ENCODE assay signal across 35 cellular contexts in genomic region chr13:86848716-86849115, GRCh38.
A peak's percentile ranks its signal among the peaks of the same experiment; 100 is the strongest.
DNase-seq lines count a peak whose midpoint lies in the region; ATAC-seq, FAIRE-seq and TF ChIP-seq lines count a peak whose summit lies in the region.
"Had no signal": no experiment of that assay in that cellular context is flagged by ENCODE, and none has a peak within 500 bp of the region (broad histone marks: within the 10 kb centered on the region; RNA-seq: fewer than 3 reads in every experiment).

No MANE protein-coding gene starts in this region.

- DNase-seq in HepG2 (ENCODE audit: low spot score) = no peak
- DNase-seq in right lobe of liver = no peak
- no peak for DNase-seq in Karpas-422
- DNase-seq in amygdala (lab: John Stamatoyannopoulos, UW) = no peak
- no peak for DNase-seq in activated CD4-positive, alpha-beta T cell treated with anti-CD3 and anti-CD28 coated beads, Interleukin-2, amount 10 ng/mL, durations not matched to agents 7 days and 5 days
- DNase-seq: 8988T; ACHN; AML-193; BE2C; C1 segment of cervical spinal cord; Caco-2; Calu3; CD4-positive, alpha-beta memory T cell; CD4-positive, alpha-beta T cell; CD4-positive, CD25-positive, alpha-beta regulatory T cell; CD8-positive, alpha-beta memory T cell; CD8-positive, alpha-beta T cell; COR-L47; DMS 273 treated with DMSO at 0.1 percent for 48 hours; DMS153; DMS53; DMS79; DMS79 treated with DMSO at 0.1 percent for 48 hours; DND-41; EL had no signal

- 57% methylated on average over 1 of the region's 1 CpG for WGBS in HepG2 (ENCODE audit: low lambda C conversion rate)
- 85% methylated on average over 1 of the region's 1 CpG for WGBS in right lobe of liver (ENCODE audit: insufficient coverage, low coverage, low lambda C conversion rate, missing lambda C conversion rate)

- H3K9me3 Mint-ChIP-seq in activated CD4-positive, alpha-beta T cell treated with anti-CD3 and anti-CD28 coated beads, Interleukin-2, amount 10 ng/mL, durations not matched to agents 7 days and 5 days = peaks cover 5% of the 10 kb centered on the region

- no peaks in the 10 kb centered on the region for H3K9me2 ChIP-seq in Karpas-422 (replicated peaks; ENCODE audit: insufficient read depth, low read length)

- H3K4me1 ChIP-seq in HepG2 (ENCODE audit: insufficient read depth, low read length) (no peaks in the 10 kb centered on the region), right lobe of liver (no peaks in the 10 kb centered on the region), HEK293 (ENCODE audit: control insufficient read depth, insufficient read depth, low read length) (no peaks in the 10 kb centered on the region), Karpas-422 (ENCODE audit: low read length) (no peaks in the 10 kb centered on the region)
- H3K4me1 ChIP-seq: A549, BE2C, BLaER1, Caco-2 had no signal

- H3K27ac Mint-ChIP-seq in activated CD4-positive, alpha-beta T cell treated with anti-CD3 and anti-CD28 coated beads, Interleukin-2, amount 10 ng/mL, durations not matched to agents 7 days and 5 days = no peak overlapping the region
- H3K27ac Mint-ChIP-seq: B cell; CD14-positive monocyte; CD4-positive, alpha-beta T cell; CD8-positive, alpha-beta memory T cell; CD8-positive, alpha-beta T cell had no signal

- no peaks in the 10 kb centered on the region for H4K20me1 ChIP-seq in HepG2 (ENCODE audit: insufficient read depth, low read length)
- no peaks in the 10 kb centered on the region for H4K20me1 ChIP-seq in Karpas-422 (ENCODE audit: insufficient read depth, low read depth, low read length)
- H4K20me1 ChIP-seq: BLaER1; BLaER1 treated with 17β-estradiol and CSF1 and Interleukin-3, amounts not matched to agents 10 nM and 100 nM had no signal

- H3K79me2 ChIP-seq in HepG2 (ENCODE audit: insufficient read depth, low read length) (no peaks in the 10 kb centered on the region), Karpas-422 (ENCODE audit: low read length) (no peaks in the 10 kb centered on the region)

- in situ Hi-C loops in HepG2 (cut with HindIII; ENCODE audit: extremely low pct_ligation_motif_present, low pct_unique_long_range_greater_than_20kb) = no loop called here

- TF ChIP-seq CTCF in HepG2 (CRISPR knock-in tag; IDR thresholded peaks at IDR 0.05) (no peak), right lobe of liver (IDR thresholded peaks at IDR 0.05) (no peak), HEK293 (tag by site-specific recombination; IDR thresholded peaks at IDR 0.05) (no peak)

- CTCF ChIA-PET in HepG2 (lab: Yijun Ruan, JAX; ENCODE audit: low intra/inter-chr PET ratio, low total read pairs) = no interaction called here
- CTCF ChIA-PET in HEK293 (lab: Yijun Ruan, JAX) = interaction anchor here (0.7 kb wide), 1 partner anchor 347 kb away, joined by 5 read pairs; no protein-coding TSS in a partner anchor
- CTCF ChIA-PET in activated CD4-positive, alpha-beta T cell treated with anti-CD3 and anti-CD28 coated beads, Interleukin-2, amount 10 ng/mL, durations not matched to agents 7 days and 5 days (lab: Charles Lee) = no interaction called here

- no peaks in the 10 kb centered on the region for H3K27me3 Mint-ChIP-seq in activated CD4-positive, alpha-beta T cell treated with anti-CD3 and anti-CD28 coated beads, Interleukin-2, amount 10 ng/mL, durations not matched to agents 7 days and 5 days
- H3K27me3 Mint-ChIP-seq: B cell; CD4-positive, alpha-beta memory T cell; CD4-positive, alpha-beta T cell; CD4-positive, CD25-positive, alpha-beta regulatory T cell; CD8-positive, alpha-beta memory T cell had no signal

- no peaks in the 10 kb centered on the region for H3K36me3 Mint-ChIP-seq in activated CD4-positive, alpha-beta T cell treated with anti-CD3 and anti-CD28 coated beads, Interleukin-2, amount 10 ng/mL, durations not matched to agents 7 days and 5 days (ENCODE audit: low read depth)
- H3K36me3 Mint-ChIP-seq: CD14-positive monocyte; CD4-positive, alpha-beta memory T cell; CD4-positive, CD25-positive, alpha-beta regulatory T cell; CD8-positive, alpha-beta T cell had no signal

- H3K27ac ChIP-seq in HepG2 (ENCODE audit: extremely low read length, insufficient read depth, low read length) = no peak overlapping the region
- no peak overlapping the region for H3K27ac ChIP-seq in right lobe of liver
- no peak overlapping the region for H3K27ac ChIP-seq in HEK293 (ENCODE audit: extremely low read depth, low read depth, low read length)
- no peak overlapping the region for H3K27ac ChIP-seq in Karpas-422 (ENCODE audit: low read length)
- H3K27ac ChIP-seq: 22Rv1; A549; BLaER1; BLaER1 treated with 17β-estradiol and CSF1 and Interleukin-3, amounts not matched to agents 10 nM and 100 nM; C4-2B had no signal

- no peaks in the 10 kb centered on the region for H3K27me3 ChIP-seq in HepG2 (ENCODE audit: control insufficient read depth in 1 of 2, insufficient read depth in 2 of 2, low read length in 2 of 2)
- no peaks in the 10 kb centered on the region for H3K27me3 ChIP-seq in right lobe of liver
- no peaks in the 10 kb centered on the region for H3K27me3 ChIP-seq in Karpas-422 (ENCODE audit: low read length)
- H3K27me3 ChIP-seq: BE2C; BLaER1; BLaER1 treated with 17β-estradiol and CSF1 and Interleukin-3, amounts not matched to agents 10 nM and 100 nM had no signal

- H3K4me1 Mint-ChIP-seq in activated CD4-positive, alpha-beta T cell treated with anti-CD3 and anti-CD28 coated beads, Interleukin-2, amount 10 ng/mL, durations not matched to agents 7 days and 5 days = no peaks in the 10 kb centered on the region
- H3K4me1 Mint-ChIP-seq: B cell; CD14-positive monocyte; CD4-positive, alpha-beta memory T cell; CD4-positive, CD25-positive, alpha-beta regulatory T cell; CD8-positive, alpha-beta memory T cell had no signal

- TF ChIP-seq EP300 in HepG2 (IDR thresholded peaks at IDR 0.05; ENCODE audit: low read depth in 2 of 2, low read length in 2 of 2) = no peak
- no peak for TF ChIP-seq EP300 in HepG2 (CRISPR knock-in tag; IDR thresholded peaks at IDR 0.05; ENCODE audit: borderline replicate concordance)

- no peak overlapping the region for H3K4me3 ChIP-seq in HepG2 (replicated peaks in 1 of 3; ENCODE audit: insufficient read depth in 1 of 3, low read depth in 2 of 3, low read length in 3 of 3)
- H3K4me3 ChIP-seq in right lobe of liver = no peak overlapping the region
- H3K4me3 ChIP-seq in HEK293 (ENCODE audit: low read depth, low read length) = no peak overlapping the region
- no peak overlapping the region for H3K4me3 ChIP-seq in Karpas-422 (ENCODE audit: low read length)
- H3K4me3 ChIP-seq: A549; BLaER1; BLaER1 treated with 17β-estradiol and CSF1 and Interleukin-3, amounts not matched to agents 10 nM and 100 nM had no signal

- H3K9ac ChIP-seq in HepG2 (ENCODE audit: insufficient read depth, low read depth, low read length) = no peak overlapping the region
- no peak overlapping the region for H3K9ac ChIP-seq in Karpas-422 (ENCODE audit: low read length)
- H3K9ac ChIP-seq: BLaER1; BLaER1 treated with 17β-estradiol and CSF1 and Interleukin-3, amounts not matched to agents 10 nM and 100 nM had no signal

- BruUV-seq in HepG2 (replicated peaks; lab: Mats Ljungman, UMichigan) = no TSS peak

- H3K4me3 Mint-ChIP-seq in activated CD4-positive, alpha-beta T cell treated with anti-CD3 and anti-CD28 coated beads, Interleukin-2, amount 10 ng/mL, durations not matched to agents 7 days and 5 days = no peak overlapping the region
- H3K4me3 Mint-ChIP-seq: B cell; CD14-positive monocyte; CD4-positive, alpha-beta memory T cell; CD4-positive, alpha-beta T cell; CD4-positive, CD25-positive, alpha-beta regulatory T cell; CD8-positive, alpha-beta memory T cell; CD8-positive, alpha-beta T cell had no signal

- H2AFZ ChIP-seq in HepG2 (ENCODE audit: low read length) (no peak overlapping the region), Karpas-422 (ENCODE audit: low read length) (0 out of 2 replicates have a peak overlapping the region, but pooled peaks have one; percentile 45)

- no peak for FAIRE-seq in HepG2 (lab: Jason Lieb, UNC)
- FAIRE-seq: A204.1, A549, D721Med had no signal

- POLR2A ChIA-PET in HepG2 (lab: Yijun Ruan, JAX) = no interaction called here
- POLR2A ChIA-PET in HEK293 (lab: Yijun Ruan, JAX) = no interaction called here
- POLR2A ChIA-PET in activated CD4-positive, alpha-beta T cell treated with anti-CD3 and anti-CD28 coated beads, Interleukin-2, amount 10 ng/mL, durations not matched to agents 7 days and 5 days (lab: Charles Lee) = no interaction called here

- H3K9me3 ChIP-seq in HepG2 (ENCODE audit: low read length) (no peaks in the 10 kb centered on the region), right lobe of liver (no peaks in the 10 kb centered on the region), HEK293 (ENCODE audit: control insufficient read depth, insufficient read depth, low read depth, low read length) (no peaks in the 10 kb centered on the region), Karpas-422 (ENCODE audit: low read length) (no peaks in the 10 kb centered on the region)
- H3K9me3 ChIP-seq: A549, BE2C, Caco-2 had no signal

- H3K36me3 ChIP-seq in HepG2 (replicated peaks in 1 of 2; ENCODE audit: control insufficient read depth in 1 of 2, insufficient read depth in 2 of 2, low read length in 2 of 2) (no peaks in the 10 kb centered on the region), right lobe of liver (no peaks in the 10 kb centered on the region), HEK293 (ENCODE audit: control insufficient read depth in 2 of 2, insufficient read depth in 1 of 2, low read length in 2 of 2) (no peaks in the 10 kb centered on the region), Karpas-422 (ENCODE audit: insufficient read depth, low read length) (no peaks in the 10 kb centered on the region; the same call in 1 of the 2 replicates)
- H3K36me3 ChIP-seq: BE2C; BLaER1; BLaER1 treated with 17β-estradiol and CSF1 and Interleukin-3, amounts not matched to agents 10 nM and 100 nM had no signal

- TF ChIP-seq POLR2A in HepG2 (IDR thresholded peaks at IDR 0.05; ENCODE audit: insufficient read depth in 1 of 2, low read depth in 2 of 2, low read length in 2 of 2) = no peak
- TF ChIP-seq POLR2A in right lobe of liver (IDR thresholded peaks at IDR 0.05) = no peak

- intact Hi-C loops in HepG2 (cut with micrococcal nuclease; ENCODE audit: unreplicated experiment) (no loop called here), right lobe of liver (cut with DNase I) (no loop called here)

- ATAC-seq in HepG2 (no peak), right lobe of liver (no peak)
- ATAC-seq: A549; CD8-positive, alpha-beta T cell had no signal

- H3K4me2 ChIP-seq in HepG2 (ENCODE audit: low read depth, low read length) (no peak overlapping the region), Karpas-422 (ENCODE audit: low read depth, low read length, poor library complexity, severe bottlenecking) (no peak overlapping the region)
- H3K4me2 ChIP-seq: A549; BLaER1; BLaER1 treated with 17β-estradiol and CSF1 and Interleukin-3, amounts not matched to agents 10 nM and 100 nM had no signal

- TF ChIP-seq RAD21 in HepG2 (CRISPR knock-in tag; IDR thresholded peaks at IDR 0.05) = no peak

TF ChIP-seq in HepG2, 621 proteins besides CTCF, POLR2A, EP300 and RAD21:
- TF ChIP-seq ATF7 (IDR thresholded peaks at IDR 0.05) (peak; percentile 80), ATF7 (CRISPR knock-in tag; IDR thresholded peaks at IDR 0.05) (no peak), KLF11 (CRISPR knock-in tag; IDR thresholded peaks at IDR 0.05) (no peak)

TF ChIP-seq in HEK293, 187 proteins besides CTCF, POLR2A, EP300 and RAD21 (continues in another document):
- TF ChIP-seq ZNF530 (tag by site-specific recombination; IDR thresholded peaks at IDR 0.05; ENCODE audit: low read depth) (no peak), ZNF701 (tag by site-specific recombination; IDR thresholded peaks at IDR 0.05) (no peak), ZNF521 (tag by site-specific recombination; IDR thresholded peaks at IDR 0.05) (no peak)

Comparison
In these comparisons a context has a peak if more than half of its experiments do, and no peak if none do; other contexts are left out.
1. Of the 63 proteins assayed by ChIP-seq in both HepG2 and HEK293: peak only in HepG2: none; only in HEK293: ATF2; in both: none; in neither: 62.